ENCODE assay signal across 1 cellular context in the genomic region with DNA sequence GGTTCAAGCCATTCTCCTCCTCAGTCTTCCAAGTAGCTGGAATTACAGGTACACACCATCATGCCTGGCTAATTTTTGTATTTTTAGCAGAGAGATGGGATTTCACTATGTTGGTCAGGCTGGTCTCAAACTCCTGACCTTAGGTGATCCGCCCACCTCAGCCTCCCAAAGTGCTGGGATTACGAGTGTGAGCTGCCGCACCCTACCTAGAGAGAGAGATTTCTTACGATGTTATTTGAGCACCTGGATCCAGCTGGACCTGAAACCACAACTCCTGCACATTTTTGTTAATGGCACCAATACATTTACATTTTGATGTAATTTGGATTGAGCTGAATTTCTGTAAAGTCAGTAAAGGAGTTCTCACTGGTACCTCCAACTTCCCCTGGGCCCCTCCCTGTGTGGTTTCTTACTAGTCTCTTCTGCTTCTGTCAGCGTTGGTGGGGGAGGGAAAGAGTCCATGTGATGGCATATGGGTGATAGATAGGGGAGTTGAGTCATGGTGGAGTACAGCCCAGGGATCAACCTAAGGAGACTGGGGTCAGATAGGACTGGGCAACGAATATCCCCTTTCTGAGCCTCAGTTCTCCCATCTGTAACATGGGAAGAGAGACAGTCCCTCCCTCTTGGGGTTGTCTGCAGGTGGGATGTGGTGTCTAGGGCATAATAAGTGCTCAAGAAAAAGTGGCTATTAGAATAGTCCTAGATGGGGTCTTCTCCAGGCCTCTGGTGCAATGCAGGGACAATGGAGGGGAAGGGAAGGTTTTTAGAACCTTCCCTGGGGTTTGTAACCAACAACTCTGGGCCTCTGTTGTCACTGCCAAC.
TF ChIP-seq lines count a peak whose summit lies in the region.

No MANE protein-coding gene starts in this region.

TF ChIP-seq in K562, 482 proteins besides CTCF, POLR2A, EP300 and RAD21 (continued from another document and continues in another):
- TF ChIP-seq, protein P1, sequence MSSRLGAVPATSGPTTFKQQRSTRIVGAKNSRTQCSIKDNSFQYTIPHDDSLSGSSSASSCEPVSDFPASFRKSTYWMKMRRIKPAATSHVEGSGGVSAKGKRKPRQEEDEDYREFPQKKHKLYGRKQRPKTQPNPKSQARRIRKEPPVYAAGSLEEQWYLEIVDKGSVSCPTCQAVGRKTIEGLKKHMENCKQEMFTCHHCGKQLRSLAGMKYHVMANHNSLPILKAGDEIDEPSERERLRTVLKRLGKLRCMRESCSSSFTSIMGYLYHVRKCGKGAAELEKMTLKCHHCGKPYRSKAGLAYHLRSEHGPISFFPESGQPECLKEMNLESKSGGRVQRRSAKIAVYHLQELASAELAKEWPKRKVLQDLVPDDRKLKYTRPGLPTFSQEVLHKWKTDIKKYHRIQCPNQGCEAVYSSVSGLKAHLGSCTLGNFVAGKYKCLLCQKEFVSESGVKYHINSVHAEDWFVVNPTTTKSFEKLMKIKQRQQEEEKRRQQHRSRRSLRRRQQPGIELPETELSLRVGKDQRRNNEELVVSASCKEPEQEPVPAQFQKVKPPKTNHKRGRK (tag; IDR thresholded peaks at IDR 0.05): no peak
- TF ChIP-seq ZNF347 (CRISPR knock-in tag; IDR thresholded peaks at IDR 0.05; ENCODE audit: low read depth) (no peak), ZNF232 (CRISPR knock-in tag; IDR thresholded peaks at IDR 0.05) (no peak), SIX5 (IDR thresholded peaks at IDR 0.05; ENCODE audit: borderline replicate concordance in 1 of 2, insufficient read depth in 1 of 2, low read depth in 1 of 2, low read length in 2 of 2) (no peak), KDM5B (IDR thresholded peaks at IDR 0.05; ENCODE audit: insufficient replicate concordance, low read depth, low read length) (no peak), ZNF695 (CRISPR knock-in tag; IDR thresholded peaks at IDR 0.05) (no peak), NFYB (IDR thresholded peaks at IDR 0.05; ENCODE audit: extremely low read depth, insufficient read length) (no peak), MEF2D (tag; conservative IDR thresholded peaks at IDR 0.05; ENCODE audit: low read depth) (0 out of 2 replicates have a peak, but pooled peaks have one; percentile 64), FOXP1 (CRISPR knock-in tag; IDR thresholded peaks at IDR 0.05) (no peak), CBFA2T2 (conservative IDR thresholded peaks at IDR 0.05) (peak; percentile 72), ZNF121 (CRISPR knock-in tag; conservative IDR thresholded peaks at IDR 0.05) (no peak), CREM (IDR thresholded peaks at IDR 0.05; ENCODE audit: low read depth) (peak; percentile 78), PYGO2 (tag; IDR thresholded peaks at IDR 0.05) (no peak), BHLHE40 (IDR thresholded peaks at IDR 0.05; ENCODE audit: low read length) (no peak), RFX7 (CRISPR knock-in tag; IDR thresholded peaks at IDR 0.05) (no peak), CTBP1 (IDR thresholded peaks at IDR 0.05; ENCODE audit: borderline replicate concordance) (peak; percentile 63), ILF3 (IDR thresholded peaks at IDR 0.05; ENCODE audit: borderline replicate concordance) (0 out of 2 replicates have a peak, but pooled peaks have one; percentile 32), C11orf30 (IDR thresholded peaks at IDR 0.05; ENCODE audit: low read depth) (peak; percentile 59), ETV6 (IDR thresholded peaks at IDR 0.05; ENCODE audit: borderline replicate concordance in 1 of 2, low read depth in 2 of 2, low read length in 1 of 2) (no peak), ETV6 (CRISPR knock-in tag; IDR thresholded peaks at IDR 0.05; ENCODE audit: borderline replicate concordance) (no peak), MAFG (tag; conservative IDR thresholded peaks at IDR 0.05) (peak; percentile 42; the same call in 1 of the 2 replicates), ZNF274 (IDR thresholded peaks at IDR 0.05; ENCODE audit: borderline replicate concordance, low read depth, low read length) (no peak)
- TF ChIP-seq, protein P2, sequence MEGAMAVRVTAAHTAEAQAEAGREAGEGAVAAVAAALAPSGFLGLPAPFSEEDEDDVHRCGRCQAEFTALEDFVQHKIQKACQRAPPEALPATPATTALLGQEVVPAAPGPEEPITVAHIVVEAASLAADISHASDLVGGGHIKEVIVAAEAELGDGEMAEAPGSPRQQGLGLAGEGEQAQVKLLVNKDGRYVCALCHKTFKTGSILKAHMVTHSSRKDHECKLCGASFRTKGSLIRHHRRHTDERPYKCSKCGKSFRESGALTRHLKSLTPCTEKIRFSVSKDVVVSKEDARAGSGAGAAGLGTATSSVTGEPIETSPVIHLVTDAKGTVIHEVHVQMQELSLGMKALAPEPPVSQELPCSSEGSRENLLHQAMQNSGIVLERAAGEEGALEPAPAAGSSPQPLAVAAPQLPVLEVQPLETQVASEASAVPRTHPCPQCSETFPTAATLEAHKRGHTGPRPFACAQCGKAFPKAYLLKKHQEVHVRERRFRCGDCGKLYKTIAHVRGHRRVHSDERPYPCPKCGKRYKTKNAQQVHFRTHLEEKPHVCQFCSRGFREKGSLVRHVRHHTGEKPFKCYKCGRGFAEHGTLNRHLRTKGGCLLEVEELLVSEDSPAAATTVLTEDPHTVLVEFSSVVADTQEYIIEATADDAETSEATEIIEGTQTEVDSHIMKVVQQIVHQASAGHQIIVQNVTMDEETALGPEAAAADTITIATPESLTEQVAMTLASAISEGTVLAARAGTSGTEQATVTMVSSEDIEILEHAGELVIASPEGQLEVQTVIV (CRISPR knock-in tag; IDR thresholded peaks at IDR 0.05; ENCODE audit: borderline replicate concordance): no peak
- TF ChIP-seq, protein P3, sequence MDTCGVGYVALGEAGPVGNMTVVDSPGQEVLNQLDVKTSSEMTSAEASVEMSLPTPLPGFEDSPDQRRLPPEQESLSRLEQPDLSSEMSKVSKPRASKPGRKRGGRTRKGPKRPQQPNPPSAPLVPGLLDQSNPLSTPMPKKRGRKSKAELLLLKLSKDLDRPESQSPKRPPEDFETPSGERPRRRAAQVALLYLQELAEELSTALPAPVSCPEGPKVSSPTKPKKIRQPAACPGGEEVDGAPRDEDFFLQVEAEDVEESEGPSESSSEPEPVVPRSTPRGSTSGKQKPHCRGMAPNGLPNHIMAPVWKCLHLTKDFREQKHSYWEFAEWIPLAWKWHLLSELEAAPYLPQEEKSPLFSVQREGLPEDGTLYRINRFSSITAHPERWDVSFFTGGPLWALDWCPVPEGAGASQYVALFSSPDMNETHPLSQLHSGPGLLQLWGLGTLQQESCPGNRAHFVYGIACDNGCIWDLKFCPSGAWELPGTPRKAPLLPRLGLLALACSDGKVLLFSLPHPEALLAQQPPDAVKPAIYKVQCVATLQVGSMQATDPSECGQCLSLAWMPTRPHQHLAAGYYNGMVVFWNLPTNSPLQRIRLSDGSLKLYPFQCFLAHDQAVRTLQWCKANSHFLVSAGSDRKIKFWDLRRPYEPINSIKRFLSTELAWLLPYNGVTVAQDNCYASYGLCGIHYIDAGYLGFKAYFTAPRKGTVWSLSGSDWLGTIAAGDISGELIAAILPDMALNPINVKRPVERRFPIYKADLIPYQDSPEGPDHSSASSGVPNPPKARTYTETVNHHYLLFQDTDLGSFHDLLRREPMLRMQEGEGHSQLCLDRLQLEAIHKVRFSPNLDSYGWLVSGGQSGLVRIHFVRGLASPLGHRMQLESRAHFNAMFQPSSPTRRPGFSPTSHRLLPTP (IDR thresholded peaks at IDR 0.05; ENCODE audit: borderline replicate concordance, extremely low read depth, insufficient read length): no peak
- TF ChIP-seq, protein P4, sequence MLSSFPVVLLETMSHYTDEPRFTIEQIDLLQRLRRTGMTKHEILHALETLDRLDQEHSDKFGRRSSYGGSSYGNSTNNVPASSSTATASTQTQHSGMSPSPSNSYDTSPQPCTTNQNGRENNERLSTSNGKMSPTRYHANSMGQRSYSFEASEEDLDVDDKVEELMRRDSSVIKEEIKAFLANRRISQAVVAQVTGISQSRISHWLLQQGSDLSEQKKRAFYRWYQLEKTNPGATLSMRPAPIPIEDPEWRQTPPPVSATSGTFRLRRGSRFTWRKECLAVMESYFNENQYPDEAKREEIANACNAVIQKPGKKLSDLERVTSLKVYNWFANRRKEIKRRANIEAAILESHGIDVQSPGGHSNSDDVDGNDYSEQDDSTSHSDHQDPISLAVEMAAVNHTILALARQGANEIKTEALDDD (IDR thresholded peaks at IDR 0.05): peak; percentile 99
- TF ChIP-seq, protein P5, sequence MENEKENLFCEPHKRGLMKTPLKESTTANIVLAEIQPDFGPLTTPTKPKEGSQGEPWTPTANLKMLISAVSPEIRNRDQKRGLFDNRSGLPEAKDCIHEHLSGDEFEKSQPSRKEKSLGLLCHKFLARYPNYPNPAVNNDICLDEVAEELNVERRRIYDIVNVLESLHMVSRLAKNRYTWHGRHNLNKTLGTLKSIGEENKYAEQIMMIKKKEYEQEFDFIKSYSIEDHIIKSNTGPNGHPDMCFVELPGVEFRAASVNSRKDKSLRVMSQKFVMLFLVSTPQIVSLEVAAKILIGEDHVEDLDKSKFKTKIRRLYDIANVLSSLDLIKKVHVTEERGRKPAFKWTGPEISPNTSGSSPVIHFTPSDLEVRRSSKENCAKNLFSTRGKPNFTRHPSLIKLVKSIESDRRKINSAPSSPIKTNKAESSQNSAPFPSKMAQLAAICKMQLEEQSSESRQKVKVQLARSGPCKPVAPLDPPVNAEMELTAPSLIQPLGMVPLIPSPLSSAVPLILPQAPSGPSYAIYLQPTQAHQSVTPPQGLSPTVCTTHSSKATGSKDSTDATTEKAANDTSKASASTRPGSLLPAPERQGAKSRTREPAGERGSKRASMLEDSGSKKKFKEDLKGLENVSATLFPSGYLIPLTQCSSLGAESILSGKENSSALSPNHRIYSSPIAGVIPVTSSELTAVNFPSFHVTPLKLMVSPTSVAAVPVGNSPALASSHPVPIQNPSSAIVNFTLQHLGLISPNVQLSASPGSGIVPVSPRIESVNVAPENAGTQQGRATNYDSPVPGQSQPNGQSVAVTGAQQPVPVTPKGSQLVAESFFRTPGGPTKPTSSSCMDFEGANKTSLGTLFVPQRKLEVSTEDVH (IDR thresholded peaks at IDR 0.05; ENCODE audit: low read depth, partially characterized antibody): no peak
- TF ChIP-seq, protein P6, sequence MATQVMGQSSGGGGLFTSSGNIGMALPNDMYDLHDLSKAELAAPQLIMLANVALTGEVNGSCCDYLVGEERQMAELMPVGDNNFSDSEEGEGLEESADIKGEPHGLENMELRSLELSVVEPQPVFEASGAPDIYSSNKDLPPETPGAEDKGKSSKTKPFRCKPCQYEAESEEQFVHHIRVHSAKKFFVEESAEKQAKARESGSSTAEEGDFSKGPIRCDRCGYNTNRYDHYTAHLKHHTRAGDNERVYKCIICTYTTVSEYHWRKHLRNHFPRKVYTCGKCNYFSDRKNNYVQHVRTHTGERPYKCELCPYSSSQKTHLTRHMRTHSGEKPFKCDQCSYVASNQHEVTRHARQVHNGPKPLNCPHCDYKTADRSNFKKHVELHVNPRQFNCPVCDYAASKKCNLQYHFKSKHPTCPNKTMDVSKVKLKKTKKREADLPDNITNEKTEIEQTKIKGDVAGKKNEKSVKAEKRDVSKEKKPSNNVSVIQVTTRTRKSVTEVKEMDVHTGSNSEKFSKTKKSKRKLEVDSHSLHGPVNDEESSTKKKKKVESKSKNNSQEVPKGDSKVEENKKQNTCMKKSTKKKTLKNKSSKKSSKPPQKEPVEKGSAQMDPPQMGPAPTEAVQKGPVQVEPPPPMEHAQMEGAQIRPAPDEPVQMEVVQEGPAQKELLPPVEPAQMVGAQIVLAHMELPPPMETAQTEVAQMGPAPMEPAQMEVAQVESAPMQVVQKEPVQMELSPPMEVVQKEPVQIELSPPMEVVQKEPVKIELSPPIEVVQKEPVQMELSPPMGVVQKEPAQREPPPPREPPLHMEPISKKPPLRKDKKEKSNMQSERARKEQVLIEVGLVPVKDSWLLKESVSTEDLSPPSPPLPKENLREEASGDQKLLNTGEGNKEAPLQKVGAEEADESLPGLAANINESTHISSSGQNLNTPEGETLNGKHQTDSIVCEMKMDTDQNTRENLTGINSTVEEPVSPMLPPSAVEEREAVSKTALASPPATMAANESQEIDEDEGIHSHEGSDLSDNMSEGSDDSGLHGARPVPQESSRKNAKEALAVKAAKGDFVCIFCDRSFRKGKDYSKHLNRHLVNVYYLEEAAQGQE (CRISPR knock-in tag; IDR thresholded peaks at IDR 0.05; ENCODE audit: low read depth): no peak
- TF ChIP-seq, protein P7, sequence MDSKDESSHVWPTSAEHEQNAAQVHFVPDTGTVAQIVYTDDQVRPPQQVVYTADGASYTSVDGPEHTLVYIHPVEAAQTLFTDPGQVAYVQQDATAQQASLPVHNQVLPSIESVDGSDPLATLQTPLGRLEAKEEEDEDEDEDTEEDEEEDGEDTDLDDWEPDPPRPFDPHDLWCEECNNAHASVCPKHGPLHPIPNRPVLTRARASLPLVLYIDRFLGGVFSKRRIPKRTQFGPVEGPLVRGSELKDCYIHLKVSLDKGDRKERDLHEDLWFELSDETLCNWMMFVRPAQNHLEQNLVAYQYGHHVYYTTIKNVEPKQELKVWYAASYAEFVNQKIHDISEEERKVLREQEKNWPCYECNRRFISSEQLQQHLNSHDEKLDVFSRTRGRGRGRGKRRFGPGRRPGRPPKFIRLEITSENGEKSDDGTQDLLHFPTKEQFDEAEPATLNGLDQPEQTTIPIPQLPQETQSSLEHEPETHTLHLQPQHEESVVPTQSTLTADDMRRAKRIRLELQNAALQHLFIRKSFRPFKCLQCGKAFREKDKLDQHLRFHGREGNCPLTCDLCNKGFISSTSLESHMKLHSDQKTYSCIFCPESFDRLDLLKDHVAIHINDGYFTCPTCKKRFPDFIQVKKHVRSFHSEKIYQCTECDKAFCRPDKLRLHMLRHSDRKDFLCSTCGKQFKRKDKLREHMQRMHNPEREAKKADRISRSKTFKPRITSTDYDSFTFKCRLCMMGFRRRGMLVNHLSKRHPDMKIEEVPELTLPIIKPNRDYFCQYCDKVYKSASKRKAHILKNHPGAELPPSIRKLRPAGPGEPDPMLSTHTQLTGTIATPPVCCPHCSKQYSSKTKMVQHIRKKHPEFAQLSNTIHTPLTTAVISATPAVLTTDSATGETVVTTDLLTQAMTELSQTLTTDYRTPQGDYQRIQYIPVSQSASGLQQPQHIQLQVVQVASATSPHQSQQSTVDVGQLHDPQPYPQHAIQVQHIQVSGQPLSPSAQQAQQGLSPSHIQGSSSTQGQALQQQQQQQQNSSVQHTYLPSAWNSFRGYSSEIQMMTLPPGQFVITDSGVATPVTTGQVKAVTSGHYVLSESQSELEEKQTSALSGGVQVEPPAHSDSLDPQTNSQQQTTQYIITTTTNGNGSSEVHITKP (IDR thresholded peaks at IDR 0.05; ENCODE audit: partially characterized antibody): peak; percentile 69
- TF ChIP-seq, protein P8, sequence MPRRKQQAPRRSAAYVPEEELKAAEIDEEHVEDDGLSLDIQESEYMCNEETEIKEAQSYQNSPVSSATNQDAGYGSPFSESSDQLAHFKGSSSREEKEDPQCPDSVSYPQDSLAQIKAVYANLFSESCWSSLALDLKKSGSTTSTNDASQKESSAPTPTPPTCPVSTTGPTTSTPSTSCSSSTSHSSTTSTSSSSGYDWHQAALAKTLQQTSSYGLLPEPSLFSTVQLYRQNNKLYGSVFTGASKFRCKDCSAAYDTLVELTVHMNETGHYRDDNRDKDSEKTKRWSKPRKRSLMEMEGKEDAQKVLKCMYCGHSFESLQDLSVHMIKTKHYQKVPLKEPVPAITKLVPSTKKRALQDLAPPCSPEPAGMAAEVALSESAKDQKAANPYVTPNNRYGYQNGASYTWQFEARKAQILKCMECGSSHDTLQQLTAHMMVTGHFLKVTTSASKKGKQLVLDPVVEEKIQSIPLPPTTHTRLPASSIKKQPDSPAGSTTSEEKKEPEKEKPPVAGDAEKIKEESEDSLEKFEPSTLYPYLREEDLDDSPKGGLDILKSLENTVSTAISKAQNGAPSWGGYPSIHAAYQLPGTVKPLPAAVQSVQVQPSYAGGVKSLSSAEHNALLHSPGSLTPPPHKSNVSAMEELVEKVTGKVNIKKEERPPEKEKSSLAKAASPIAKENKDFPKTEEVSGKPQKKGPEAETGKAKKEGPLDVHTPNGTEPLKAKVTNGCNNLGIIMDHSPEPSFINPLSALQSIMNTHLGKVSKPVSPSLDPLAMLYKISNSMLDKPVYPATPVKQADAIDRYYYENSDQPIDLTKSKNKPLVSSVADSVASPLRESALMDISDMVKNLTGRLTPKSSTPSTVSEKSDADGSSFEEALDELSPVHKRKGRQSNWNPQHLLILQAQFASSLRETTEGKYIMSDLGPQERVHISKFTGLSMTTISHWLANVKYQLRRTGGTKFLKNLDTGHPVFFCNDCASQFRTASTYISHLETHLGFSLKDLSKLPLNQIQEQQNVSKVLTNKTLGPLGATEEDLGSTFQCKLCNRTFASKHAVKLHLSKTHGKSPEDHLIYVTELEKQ (CRISPR knock-in tag; IDR thresholded peaks at IDR 0.05): no peak
